18 cellular contexts compared by ENCODE assay signal in the genomic region with DNA sequence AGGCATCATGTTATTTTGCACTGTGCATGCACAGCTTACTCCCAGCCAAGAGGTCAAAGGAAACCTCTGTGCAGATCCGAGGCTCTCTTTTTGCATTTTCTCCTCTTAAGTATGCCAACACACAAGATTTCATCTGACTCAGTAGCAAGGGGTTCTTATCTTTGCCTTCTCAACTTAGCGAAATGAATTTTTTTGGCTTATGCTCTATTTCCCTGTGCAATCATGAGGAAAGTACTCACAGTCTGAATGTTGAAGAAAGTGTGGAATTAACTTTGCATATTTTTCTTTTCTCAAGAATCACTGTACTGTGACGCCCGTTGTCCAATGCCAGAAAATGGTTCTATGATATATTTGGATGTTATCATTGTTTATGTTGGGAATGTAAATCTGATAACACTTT.
"Had no signal": no experiment of that assay in that cellular context is flagged by ENCODE, and none has a peak within 500 bp of the region (broad histone marks: within the 10 kb centered on the region; RNA-seq: fewer than 3 reads in every experiment).

No MANE protein-coding gene starts in this region.

- DNase-seq: Kasumi-1, MM.1S, NCI-H1092 treated with DMSO at 0.1 percent for 48 hours, NCI-H1436, NCI-H187, NCI-H2029, NCI-H2081 treated with DMSO at 0.1 percent for 48 hours, NCI-H2171, NCI-H524, NCI-H526 treated with DMSO at 0.1 percent for 48 hours, NCI-H748 treated with DMSO at 0.1 percent for 48 hours, Right ventricle myocardium superior, RPMI8226, SIG-M5 had no signal

- H3K4me3 ChIP-seq: K562, SJSA1, SK-N-MC had no signal

- H3K36me3 Mint-ChIP-seq: IgD-negative memory B cell had no signal

- H3K27me3 Mint-ChIP-seq: IgD-negative memory B cell had no signal

- H3K27ac Mint-ChIP-seq: IgD-negative memory B cell had no signal

- H3K4me1 Mint-ChIP-seq: IgD-negative memory B cell had no signal

- H3K4me3 Mint-ChIP-seq: IgD-negative memory B cell had no signal
